7 cellular contexts compared by ENCODE assay signal in genomic region chr2:231785413-231785812, GRCh38. TPM values are rescaled to one million over a fixed set of nuclear protein-coding genes. Genes with fewer than 3 reads are reported as not detected.
DNase-seq lines count a peak whose midpoint lies in the region; ATAC-seq and TF ChIP-seq lines count a peak whose summit lies in the region.

No MANE protein-coding gene starts in this region.

- H3K9me3 ChIP-seq in OCI-LY3 (ENCODE audit: insufficient read depth, low read length) (no peaks in the 10 kb centered on the region), endocrine pancreas (ENCODE audit: control insufficient read depth, low read length) (no peaks in the 10 kb centered on the region)

- H3F3A ChIP-seq in GM23338 (replicated peaks; ENCODE audit: low read depth), result peaks cover 21% of the 10 kb centered on the region

- no peak for DNase-seq in GM23338 (ENCODE audit: low spot score)
- DNase-seq in GM19240 (ENCODE audit: insufficient read length, low spot score), result no peak
- no peak for DNase-seq in superior temporal gyrus (ENCODE audit: extremely low spot score)
- DNase-seq in NCI-H510A treated with DMSO at 0.1 percent for 48 hours (lab: John Stamatoyannopoulos, UW), result no peak

- H3K9me2 ChIP-seq in GM23338 (ENCODE audit: insufficient read depth), result no peaks in the 10 kb centered on the region

- peak overlapping the region; percentile 99 for H3K4me2 ChIP-seq in GM23338
- peak overlapping the region; percentile 96 for H3K4me2 ChIP-seq in OCI-LY3 (ENCODE audit: low read length)

- H3K36me3 Mint-ChIP-seq in GM23338 (ENCODE audit: low read depth), result peaks cover 7% of the 10 kb centered on the region; the same call in 2 of the 3 replicates

- H3K27me3 Mint-ChIP-seq in GM23338 (ENCODE audit: insufficient read depth, low read depth, poor library complexity), result peaks cover 4% of the 10 kb centered on the region

- H3K27ac Mint-ChIP-seq in GM23338, result peak overlapping the region; percentile 97

- H3K79me2 ChIP-seq in GM23338 (replicated peaks; ENCODE audit: insufficient read depth), result peaks cover 76% of the 10 kb centered on the region
- H3K79me2 ChIP-seq in OCI-LY3 (ENCODE audit: low read length), result peaks cover 50% of the 10 kb centered on the region

- H3K4me3 ChIP-seq in GM23338 (peak overlapping the region; percentile 98), OCI-LY3 (ENCODE audit: low read length) (peak overlapping the region; percentile 94), endocrine pancreas (ENCODE audit: control insufficient read depth, insufficient read depth, low read length) (peak overlapping the region; percentile 72), rectal smooth muscle tissue (ENCODE audit: low read length) (peak overlapping the region; percentile 83)

- H3K4me1 Mint-ChIP-seq in GM23338, result peaks cover 27% of the 10 kb centered on the region

- TF ChIP-seq CTCF in GM23338 (conservative IDR thresholded peaks at IDR 0.05; ENCODE audit: low read depth in 2 of 2) (no peak), OCI-LY3 (IDR thresholded peaks at IDR 0.05; ENCODE audit: low read depth, low read length) (no peak)

- peak overlapping the region; percentile 85 for H3K4me3 Mint-ChIP-seq in GM23338

- H3K36me3 ChIP-seq in GM23338 (ENCODE audit: insufficient read depth) (no peaks in the 10 kb centered on the region), OCI-LY3 (replicated peaks; ENCODE audit: low read depth, low read length) (peaks cover 3% of the 10 kb centered on the region), endocrine pancreas (ENCODE audit: control insufficient read depth, insufficient read depth, low read length) (no peaks in the 10 kb centered on the region), rectal smooth muscle tissue (ENCODE audit: control insufficient read depth, insufficient read depth, low read length) (peaks cover 3% of the 10 kb centered on the region)

- no peak overlapping the region for H2AFZ ChIP-seq in GM23338
- no peak overlapping the region for H2AFZ ChIP-seq in OCI-LY3 (ENCODE audit: low read depth, low read length)

- H4K20me1 ChIP-seq in GM23338 (replicated peaks; ENCODE audit: insufficient read depth) (peaks cover 27% of the 10 kb centered on the region; the same call in 1 of the 2 replicates), OCI-LY3 (ENCODE audit: insufficient read depth, low read length) (no peaks in the 10 kb centered on the region)

- H3K9me3 Mint-ChIP-seq in GM23338, result no peaks in the 10 kb centered on the region

- no peak for ATAC-seq in GM23338

- H3K27me3 ChIP-seq in GM23338 (ENCODE audit: insufficient read depth), result no peaks in the 10 kb centered on the region
- no peaks in the 10 kb centered on the region for H3K27me3 ChIP-seq in OCI-LY3 (ENCODE audit: low read depth, low read length)
- no peaks in the 10 kb centered on the region for H3K27me3 ChIP-seq in endocrine pancreas (ENCODE audit: control insufficient read depth, insufficient read depth, low read length)
- no peaks in the 10 kb centered on the region for H3K27me3 ChIP-seq in rectal smooth muscle tissue (ENCODE audit: control insufficient read depth, insufficient read depth, low read length)

- H3K9ac ChIP-seq in OCI-LY3 (ENCODE audit: low read length) (peak overlapping the region; percentile 78; the same call in 1 of the 2 replicates), endocrine pancreas (ENCODE audit: control insufficient read depth, insufficient read depth, low read length) (no peak overlapping the region), rectal smooth muscle tissue (ENCODE audit: low read length) (no peak overlapping the region)

- H3K4me1 ChIP-seq in GM23338 (ENCODE audit: insufficient read depth), result peaks cover 23% of the 10 kb centered on the region
- H3K4me1 ChIP-seq in OCI-LY3 (ENCODE audit: low read length), result peaks cover 25% of the 10 kb centered on the region
- peaks cover 28% of the 10 kb centered on the region for H3K4me1 ChIP-seq in endocrine pancreas (ENCODE audit: control insufficient read depth, insufficient read depth, low read length)
- peaks cover 10% of the 10 kb centered on the region for H3K4me1 ChIP-seq in rectal smooth muscle tissue (ENCODE audit: control insufficient read depth, insufficient read depth, low read length)

- peak overlapping the region; percentile 99 for H3K27ac ChIP-seq in GM23338 (ENCODE audit: low read depth)
- H3K27ac ChIP-seq in OCI-LY3 (ENCODE audit: low read length), result peak overlapping the region; percentile 56
- H3K27ac ChIP-seq in rectal smooth muscle tissue (ENCODE audit: low read depth, low read length), result no peak overlapping the region

TF ChIP-seq in GM23338, 12 proteins besides CTCF, POLR2A, EP300 and RAD21:
- TF ChIP-seq EZH2 (IDR thresholded peaks at IDR 0.05; ENCODE audit: low read depth, unreplicated experiment) (no peak), ZNF114 (CRISPR knock-in tag; IDR thresholded peaks at IDR 0.05) (no peak), NANOG (IDR thresholded peaks at IDR 0.05; ENCODE audit: borderline replicate concordance) (no peak), JUNB (IDR thresholded peaks at IDR 0.05; ENCODE audit: unreplicated experiment) (no peak), ZNF462 (CRISPR knock-in tag; IDR thresholded peaks at IDR 0.05) (no peak)

RNA-seq across cellular contexts. Expression of gene COPS7B, which starts 0.8 kb away (rescaled TPM):
- total RNA-seq in GM23338 (2014; rRNA removed; shearing (Covaris generic)), result 61.6 and 63.7 TPM in 2 replicates
- polyA plus RNA-seq in GM23338 (2016; fragmentation: Nextera tagmentation; extraction: Ambion mirVana), result 40.9 and 44.9 TPM in 2 replicates

RNA-seq across cellular contexts. Expression of gene PDE6D, which starts 4.3 kb away (rescaled TPM):
- total RNA-seq in GM23338 (2014; rRNA removed; shearing (Covaris generic)), result 35.2 and 50.3 TPM in 2 replicates
- 54.5 and 55.6 TPM in 2 replicates for polyA plus RNA-seq in GM23338 (2016; fragmentation: Nextera tagmentation; extraction: Ambion mirVana)
